ENCODE assay signal across 8 cellular contexts in genomic region chr20:43456809-43457639, GRCh38. TPM values are rescaled to one million over a fixed set of nuclear protein-coding genes. Genes with fewer than 3 reads are reported as not detected.
A peak's percentile ranks its signal among the peaks of the same experiment; 100 is the strongest.
DNase-seq lines count a peak whose midpoint lies in the region; ATAC-seq and TF ChIP-seq lines count a peak whose summit lies in the region.

No MANE protein-coding gene starts in this region.

- TF ChIP-seq CTCF in NB4 (IDR thresholded peaks at IDR 0.05; ENCODE audit: low read depth, low read length) (no peak), glutamatergic neuron (IDR thresholded peaks at IDR 0.05; ENCODE audit: partially characterized antibody, unreplicated experiment) (no peak)

- H3K4me1 Mint-ChIP-seq in activated naive CD8-positive, alpha-beta T cell (ENCODE audit: low read depth) = peaks cover 37% of the 10 kb centered on the region
- peaks cover 2% of the 10 kb centered on the region for H3K4me1 Mint-ChIP-seq in glutamatergic neuron (ENCODE audit: low read depth, unreplicated experiment)

- peak; percentile 72 for ATAC-seq in HG02571 (IDR thresholded peaks at IDR 0.05; ENCODE audit: unreplicated experiment)

- peak overlapping the region; percentile 100 for H3K27ac Mint-ChIP-seq in activated naive CD8-positive, alpha-beta T cell
- H3K27ac Mint-ChIP-seq in glutamatergic neuron (ENCODE audit: unreplicated experiment) = peak overlapping the region; percentile 100

- DNase-seq in GF-D8 (lab: John Stamatoyannopoulos, UW) = peak; percentile 80
- peak; percentile 97 for DNase-seq in NB4 (ENCODE audit: low read depth)
- peak; percentile 86 for DNase-seq in SK-N-MC (ENCODE audit: low read depth, low spot score)
- peak; percentile 89 for DNase-seq in glutamatergic neuron
- peak; percentile 88 for DNase-seq in occipital lobe (lab: John Stamatoyannopoulos, UW)

- H3K36me3 Mint-ChIP-seq in activated naive CD8-positive, alpha-beta T cell = peaks cover 10% of the 10 kb centered on the region
- peaks cover 7% of the 10 kb centered on the region for H3K36me3 Mint-ChIP-seq in glutamatergic neuron (ENCODE audit: unreplicated experiment)

- TF ChIP-seq POLR2A in NB4 (IDR thresholded peaks at IDR 0.05; ENCODE audit: extremely low read depth, insufficient read length) = no peak

- peak overlapping the region; percentile 91 for H3K4me3 ChIP-seq in NB4 (ENCODE audit: low read depth, low read length)
- H3K4me3 ChIP-seq in SK-N-MC = peak overlapping the region; percentile 99

- H3K9me3 Mint-ChIP-seq in activated naive CD8-positive, alpha-beta T cell (ENCODE audit: low read depth) = no peaks in the 10 kb centered on the region
- peaks cover 11% of the 10 kb centered on the region for H3K9me3 Mint-ChIP-seq in glutamatergic neuron (ENCODE audit: unreplicated experiment)

- peaks cover 35% of the 10 kb centered on the region for H3K36me3 ChIP-seq in SK-N-MC (ENCODE audit: insufficient read depth, low read length)

- H3K9ac ChIP-seq in SK-N-MC (ENCODE audit: insufficient read length) = peak overlapping the region; percentile 100

- H3K27me3 Mint-ChIP-seq in activated naive CD8-positive, alpha-beta T cell = peaks cover 2% of the 10 kb centered on the region
- peaks cover 13% of the 10 kb centered on the region for H3K27me3 Mint-ChIP-seq in glutamatergic neuron (ENCODE audit: unreplicated experiment)

- no peaks in the 10 kb centered on the region for H3K9me3 ChIP-seq in SK-N-MC (ENCODE audit: low read depth, low read length)

- peak overlapping the region; percentile 95 for H3K4me3 Mint-ChIP-seq in activated naive CD8-positive, alpha-beta T cell
- H3K4me3 Mint-ChIP-seq in glutamatergic neuron (ENCODE audit: unreplicated experiment) = peak overlapping the region; percentile 86

- H3K27ac ChIP-seq in SK-N-MC = peak overlapping the region; percentile 99
- peak overlapping the region; percentile 97 for H3K27ac ChIP-seq in temporal lobe (ENCODE audit: low read depth, low read length)

RNA-seq across cellular contexts. Expression of gene SRSF6, which starts 0.7 kb away (rescaled TPM):
- total RNA-seq in glutamatergic neuron (ENCODE audit: unreplicated experiment) (161 TPM), occipital lobe (33.7 TPM), temporal lobe (44.0 TPM)

RNA-seq across cellular contexts. Expression of gene L3MBTL1, which starts 50.5 kb away (rescaled TPM):
- total RNA-seq in glutamatergic neuron (ENCODE audit: unreplicated experiment) (19.9 TPM), occipital lobe (18.4 TPM), temporal lobe (14.8 TPM)

Comparison
In these comparisons a context has a peak if more than half of its experiments do, and no peak if none do; other contexts are left out.
1. Peak in every context shown above with its lines: DNase-seq, ATAC-seq, H3K4me3 ChIP-seq and H3K27ac ChIP-seq.